ENCODE assay signal across 24 cellular contexts in the genomic region with DNA sequence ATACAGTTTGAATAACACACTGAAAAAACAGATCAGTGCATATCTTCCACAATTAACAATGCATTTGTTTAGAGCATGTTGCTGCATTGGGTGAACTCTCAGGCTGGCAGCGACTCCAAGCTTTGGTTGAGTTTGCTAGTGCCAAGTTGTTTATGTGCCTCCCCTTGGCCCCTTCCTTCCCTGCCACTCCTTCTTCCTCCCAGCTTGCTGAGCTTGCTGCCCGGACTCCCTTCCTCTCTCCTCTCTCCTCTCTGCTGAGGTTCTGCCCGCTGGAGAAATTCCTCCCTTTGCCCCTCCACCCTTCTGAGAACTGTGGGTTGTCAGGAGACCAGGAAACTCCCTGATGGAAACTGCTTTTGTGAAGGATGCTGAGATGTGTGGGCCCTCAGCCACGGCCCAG.
DNase-seq lines count a peak whose midpoint lies in the region; ATAC-seq and TF ChIP-seq lines count a peak whose summit lies in the region.
"Had no signal": no experiment of that assay in that cellular context is flagged by ENCODE, and none has a peak within 500 bp of the region (broad histone marks: within the 10 kb centered on the region; RNA-seq: fewer than 3 reads in every experiment).

No MANE protein-coding gene starts in this region.

- H3K4me2 ChIP-seq in GM23338: no peak overlapping the region

- TF ChIP-seq CTCF in GM23338 (conservative IDR thresholded peaks at IDR 0.05; ENCODE audit: low read depth in 2 of 2): no peak
- no peak for TF ChIP-seq CTCF in stomach (IDR thresholded peaks at IDR 0.05)

- DNase-seq in GM23338 (ENCODE audit: low spot score) (peak; percentile 18), midbrain (lab: John Stamatoyannopoulos, UW) (peak; percentile 42), stomach (peak; percentile 32), dedifferentiated amniotic fluid mesenchymal stem cell (ENCODE audit: extremely low spot score) (no peak), SIG-M5 (lab: John Stamatoyannopoulos, UW) (no peak)
- DNase-seq in effector CD4-positive, alpha-beta T cell: no peak
- DNase-seq: activated CD8-positive, alpha-beta memory T cell treated with anti-CD3 and anti-CD28 coated beads for 24 hours; activated naive CD4-positive, alpha-beta T cell treated with anti-CD3 and anti-CD28 coated beads for 36 hours; activated T-cell treated with anti-CD3 and anti-CD28 coated beads, Interleukin-2, amount 50 U/mL, for 4 hours; Caco-2; GOT3; islet precursor cell; mesendoderm; naive thymus-derived CD4-positive, alpha-beta T cell; NCI-H1092; NCI-H2081; NK-92 treated with Interleukin-12 subunit alpha and Interleukin-12 subunit beta, amount 100 ng/mL, for 24 hours; Peyer's patch; T-helper 1 cell had no signal

- H3F3A ChIP-seq in GM23338 (replicated peaks; ENCODE audit: low read depth): no peaks in the 10 kb centered on the region

- H3K9me3 ChIP-seq in stomach: no peaks in the 10 kb centered on the region
- H3K9me3 ChIP-seq: BLaER1 treated with 17β-estradiol and CSF1 and Interleukin-3, amounts not matched to agents 10 nM and 100 nM; Caco-2; Peyer's patch; SJSA1 had no signal

- H3K4me3 Mint-ChIP-seq in GM23338: no peak overlapping the region
- H3K4me3 Mint-ChIP-seq: activated naive CD4-positive, alpha-beta T cell treated with anti-CD3 and anti-CD28 coated beads for 36 hours; activated T-cell treated with anti-CD3 and anti-CD28 coated beads, Interleukin-2, amount 50 U/mL, for 4 hours; naive thymus-derived CD4-positive, alpha-beta T cell had no signal

- intact Hi-C loops in stomach (cut with DNase I; ENCODE audit: low total_unique reads): no loop called here

- TF ChIP-seq POLR2A in stomach (IDR thresholded peaks at IDR 0.05) (no peak), GM18505 (IDR thresholded peaks at IDR 0.05; ENCODE audit: borderline replicate concordance, extremely low read depth, insufficient read depth, insufficient read length) (no peak)

- H4K20me1 ChIP-seq in GM23338 (replicated peaks; ENCODE audit: insufficient read depth): no peaks in the 10 kb centered on the region
- H4K20me1 ChIP-seq: BLaER1 treated with 17β-estradiol and CSF1 and Interleukin-3, amounts not matched to agents 10 nM and 100 nM had no signal

- ATAC-seq in GM23338 (no peak), GM18505 (IDR thresholded peaks at IDR 0.05; ENCODE audit: unreplicated experiment) (no peak)
- ATAC-seq: activated T-cell treated with anti-CD3 and anti-CD28 coated beads, Interleukin-2, amount 50 U/mL, for 4 hours; naive thymus-derived CD4-positive, alpha-beta T cell had no signal

- H3K27ac Mint-ChIP-seq in GM23338: no peak overlapping the region
- H3K27ac Mint-ChIP-seq: activated naive CD4-positive, alpha-beta T cell treated with anti-CD3 and anti-CD28 coated beads for 36 hours had no signal

- H3K4me3 ChIP-seq in GM23338: no peak overlapping the region
- H3K4me3 ChIP-seq in stomach: no peak overlapping the region
- H3K4me3 ChIP-seq: BLaER1 treated with 17β-estradiol and CSF1 and Interleukin-3, amounts not matched to agents 10 nM and 100 nM; cardiac muscle cell; Peyer's patch; SJSA1 had no signal

- WGBS in stomach, 5 donors: 17 to 48% (median 20%) methylated on average over 4 of the region's 4 CpGs

- peaks cover 14% of the 10 kb centered on the region for H3K27me3 Mint-ChIP-seq in GM23338 (ENCODE audit: insufficient read depth, low read depth, poor library complexity)
- H3K27me3 Mint-ChIP-seq: naive thymus-derived CD4-positive, alpha-beta T cell had no signal

- H3K36me3 ChIP-seq in GM23338 (ENCODE audit: insufficient read depth) (no peaks in the 10 kb centered on the region), stomach (no peaks in the 10 kb centered on the region)
- H3K36me3 ChIP-seq: BLaER1 treated with 17β-estradiol and CSF1 and Interleukin-3, amounts not matched to agents 10 nM and 100 nM; cardiac muscle cell; Peyer's patch; SJSA1 had no signal

- H3K4me1 Mint-ChIP-seq in GM23338: peaks cover 33% of the 10 kb centered on the region

- H3K36me3 Mint-ChIP-seq in GM23338 (ENCODE audit: low read depth): no peaks in the 10 kb centered on the region
- H3K36me3 Mint-ChIP-seq: naive thymus-derived CD4-positive, alpha-beta T cell had no signal

- H3K27ac ChIP-seq in GM23338 (ENCODE audit: low read depth): peak overlapping the region; percentile 39; the same call in 1 of the 2 replicates
- peak overlapping the region; percentile 87 for H3K27ac ChIP-seq in cingulate gyrus (ENCODE audit: low read depth, low read length)
- peak overlapping the region; percentile 39 to 83 (median 76) for H3K27ac ChIP-seq in stomach
- H3K27ac ChIP-seq: BLaER1 treated with 17β-estradiol and CSF1 and Interleukin-3, amounts not matched to agents 10 nM and 100 nM; cardiac muscle cell; Peyer's patch; SJSA1 had no signal

- no peaks in the 10 kb centered on the region for H3K9me2 ChIP-seq in GM23338 (ENCODE audit: insufficient read depth)

- H2AFZ ChIP-seq in GM23338: no peak overlapping the region

- peaks cover 13% of the 10 kb centered on the region; the same call in 1 of the 2 replicates for H3K79me2 ChIP-seq in GM23338 (replicated peaks; ENCODE audit: insufficient read depth)

- H3K9me3 Mint-ChIP-seq in GM23338: no peaks in the 10 kb centered on the region; the same call in 2 of the 3 replicates
- H3K9me3 Mint-ChIP-seq: activated naive CD4-positive, alpha-beta T cell treated with anti-CD3 and anti-CD28 coated beads for 36 hours; activated T-cell treated with anti-CD3 and anti-CD28 coated beads, Interleukin-2, amount 50 U/mL, for 4 hours; naive thymus-derived CD4-positive, alpha-beta T cell had no signal

- no peaks in the 10 kb centered on the region for H3K27me3 ChIP-seq in GM23338 (ENCODE audit: insufficient read depth)
- no peaks in the 10 kb centered on the region for H3K27me3 ChIP-seq in stomach
- H3K27me3 ChIP-seq: BLaER1 treated with 17β-estradiol and CSF1 and Interleukin-3, amounts not matched to agents 10 nM and 100 nM; cardiac muscle cell; Peyer's patch; SJSA1 had no signal

- peaks cover 25% of the 10 kb centered on the region for H3K4me1 ChIP-seq in GM23338 (ENCODE audit: insufficient read depth)
- H3K4me1 ChIP-seq in stomach: peaks cover 5 to 51% (median 35%) of the 10 kb centered on the region in 4 donors
- H3K4me1 ChIP-seq: Caco-2, Peyer's patch, SJSA1 had no signal

- no peak for TF ChIP-seq EP300 in stomach (IDR thresholded peaks at IDR 0.05)

TF ChIP-seq in GM23338, 12 proteins besides CTCF, POLR2A, EP300 and RAD21 (continues in another document):
- no peak for TF ChIP-seq EZH2 (IDR thresholded peaks at IDR 0.05; ENCODE audit: low read depth, unreplicated experiment)
- TF ChIP-seq EZH2phosphoT487 (IDR thresholded peaks at IDR 0.05; ENCODE audit: unreplicated experiment): no peak
- TF ChIP-seq POLR2AphosphoS5 (IDR thresholded peaks at IDR 0.05; ENCODE audit: low read depth): no peak
- no peak for TF ChIP-seq ZNF114 (CRISPR knock-in tag; IDR thresholded peaks at IDR 0.05)
- TF ChIP-seq, protein P1, sequence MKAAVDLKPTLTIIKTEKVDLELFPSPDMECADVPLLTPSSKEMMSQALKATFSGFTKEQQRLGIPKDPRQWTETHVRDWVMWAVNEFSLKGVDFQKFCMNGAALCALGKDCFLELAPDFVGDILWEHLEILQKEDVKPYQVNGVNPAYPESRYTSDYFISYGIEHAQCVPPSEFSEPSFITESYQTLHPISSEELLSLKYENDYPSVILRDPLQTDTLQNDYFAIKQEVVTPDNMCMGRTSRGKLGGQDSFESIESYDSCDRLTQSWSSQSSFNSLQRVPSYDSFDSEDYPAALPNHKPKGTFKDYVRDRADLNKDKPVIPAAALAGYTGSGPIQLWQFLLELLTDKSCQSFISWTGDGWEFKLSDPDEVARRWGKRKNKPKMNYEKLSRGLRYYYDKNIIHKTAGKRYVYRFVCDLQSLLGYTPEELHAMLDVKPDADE (IDR thresholded peaks at IDR 0.05): no peak
- TF ChIP-seq STAT1 (IDR thresholded peaks at IDR 0.05; ENCODE audit: unreplicated experiment): no peak
- no peak for TF ChIP-seq NANOG (IDR thresholded peaks at IDR 0.05; ENCODE audit: borderline replicate concordance)
- TF ChIP-seq, protein P2, sequence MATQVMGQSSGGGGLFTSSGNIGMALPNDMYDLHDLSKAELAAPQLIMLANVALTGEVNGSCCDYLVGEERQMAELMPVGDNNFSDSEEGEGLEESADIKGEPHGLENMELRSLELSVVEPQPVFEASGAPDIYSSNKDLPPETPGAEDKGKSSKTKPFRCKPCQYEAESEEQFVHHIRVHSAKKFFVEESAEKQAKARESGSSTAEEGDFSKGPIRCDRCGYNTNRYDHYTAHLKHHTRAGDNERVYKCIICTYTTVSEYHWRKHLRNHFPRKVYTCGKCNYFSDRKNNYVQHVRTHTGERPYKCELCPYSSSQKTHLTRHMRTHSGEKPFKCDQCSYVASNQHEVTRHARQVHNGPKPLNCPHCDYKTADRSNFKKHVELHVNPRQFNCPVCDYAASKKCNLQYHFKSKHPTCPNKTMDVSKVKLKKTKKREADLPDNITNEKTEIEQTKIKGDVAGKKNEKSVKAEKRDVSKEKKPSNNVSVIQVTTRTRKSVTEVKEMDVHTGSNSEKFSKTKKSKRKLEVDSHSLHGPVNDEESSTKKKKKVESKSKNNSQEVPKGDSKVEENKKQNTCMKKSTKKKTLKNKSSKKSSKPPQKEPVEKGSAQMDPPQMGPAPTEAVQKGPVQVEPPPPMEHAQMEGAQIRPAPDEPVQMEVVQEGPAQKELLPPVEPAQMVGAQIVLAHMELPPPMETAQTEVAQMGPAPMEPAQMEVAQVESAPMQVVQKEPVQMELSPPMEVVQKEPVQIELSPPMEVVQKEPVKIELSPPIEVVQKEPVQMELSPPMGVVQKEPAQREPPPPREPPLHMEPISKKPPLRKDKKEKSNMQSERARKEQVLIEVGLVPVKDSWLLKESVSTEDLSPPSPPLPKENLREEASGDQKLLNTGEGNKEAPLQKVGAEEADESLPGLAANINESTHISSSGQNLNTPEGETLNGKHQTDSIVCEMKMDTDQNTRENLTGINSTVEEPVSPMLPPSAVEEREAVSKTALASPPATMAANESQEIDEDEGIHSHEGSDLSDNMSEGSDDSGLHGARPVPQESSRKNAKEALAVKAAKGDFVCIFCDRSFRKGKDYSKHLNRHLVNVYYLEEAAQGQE (IDR thresholded peaks at IDR 0.05; ENCODE audit: unreplicated experiment): no peak
- TF ChIP-seq CREB1 (CRISPR knock-in tag; IDR thresholded peaks at IDR 0.05; ENCODE audit: low read depth): no peak

Comparison
In these comparisons a context has a peak if more than half of its experiments do, and no peak if none do; other contexts are left out.
1. DNase-seq: peak in GM23338 (single experiment), midbrain (single experiment) and stomach (single experiment); none in dedifferentiated amniotic fluid mesenchymal stem cell (single experiment), SIG-M5 (single experiment) and effector CD4-positive, alpha-beta T cell (single experiment).
2. Peak in every context shown above with its lines, with median percentiles within 50 percentile points of each other: H3K27ac ChIP-seq.